ENCODE assay signal across 19 cellular contexts in the genomic region with DNA sequence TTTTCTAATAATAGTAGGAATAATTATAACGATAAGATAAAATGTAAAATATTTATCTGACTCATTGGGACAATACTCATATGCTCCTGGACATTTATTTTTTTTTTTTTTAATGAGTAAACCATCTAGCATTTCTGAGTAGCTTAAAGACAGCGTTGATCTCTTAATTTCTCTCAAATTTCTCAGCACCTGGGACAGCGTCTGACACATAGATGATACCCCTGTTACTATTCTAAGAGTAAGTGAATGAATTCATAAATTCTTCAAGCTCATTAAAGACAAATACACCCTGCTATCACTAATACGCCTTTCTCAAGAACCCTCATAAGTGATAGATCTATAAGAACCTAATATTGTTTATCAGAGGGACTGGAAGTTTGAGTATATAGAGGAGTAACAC. TPM values are rescaled to one million over a fixed set of nuclear protein-coding genes. Genes with fewer than 3 reads are reported as not detected.
"Had no signal": no experiment of that assay in that cellular context is flagged by ENCODE, and none has a peak within 500 bp of the region (broad histone marks: within the 10 kb centered on the region; RNA-seq: fewer than 3 reads in every experiment).

No MANE protein-coding gene starts in this region.

- H3K27ac Mint-ChIP-seq: T-helper 2 cell treated with Interferon-gamma antibody and Interleukin-4, amounts not matched to agents 5 μg/mL and 100 μg/mL, for 36 hours had no signal

- H3K27ac ChIP-seq: dorsolateral prefrontal cortex, psoas muscle, sigmoid colon, stomach, testis, upper lobe of left lung had no signal

- ATAC-seq: activated CD4-positive, CD25-positive, alpha-beta regulatory T cell treated with anti-CD3 and anti-CD28 coated beads, Interleukin-2, amount 50 U/mL, for 24 hours; esophagus mucosa; psoas muscle had no signal

- H3K4me3 ChIP-seq: dorsolateral prefrontal cortex, psoas muscle, sigmoid colon, stomach, testis, upper lobe of left lung had no signal

- H3K9me3 Mint-ChIP-seq: T-helper 2 cell treated with Interferon-gamma antibody and Interleukin-4, amounts not matched to agents 5 μg/mL and 100 μg/mL, for 36 hours had no signal

- H3K27me3 ChIP-seq: dorsolateral prefrontal cortex, sigmoid colon, stomach, testis, upper lobe of left lung had no signal

- H3K4me1 ChIP-seq: psoas muscle, sigmoid colon, stomach, testis, upper lobe of left lung had no signal

- H3K9me3 ChIP-seq: psoas muscle, sigmoid colon, stomach, testis, upper lobe of left lung had no signal

- H3K4me3 Mint-ChIP-seq: T-helper 2 cell treated with Interferon-gamma antibody and Interleukin-4, amounts not matched to agents 5 μg/mL and 100 μg/mL, for 36 hours had no signal

- H3K36me3 ChIP-seq: sigmoid colon, stomach, upper lobe of left lung had no signal

- DNase-seq: activated naive CD4-positive, alpha-beta T cell treated with Interleukin-2 at 50 U/mL for 16 hours; aorta; dorsolateral prefrontal cortex; hippocampal formation; kidney; psoas muscle; sigmoid colon; stimulated activated CD4-positive, alpha-beta T cell treated with anti-CD3 and anti-CD28 coated beads, Interleukin-12 subunit alpha, Interleukin-12 subunit beta, amount 100 ng/mL, for 4 hours; stimulated activated CD4-positive, alpha-beta T cell treated with anti-CD3 and anti-CD28 coated beads, Interleukin-2, amount 100 ng/mL, for 24 hours; stomach; testis; upper lobe of left lung had no signal

- FAIRE-seq: kidney had no signal

RNA-seq across cellular contexts. Expression of a gene that starts 12.0 kb away (rescaled TPM):
- total RNA-seq: activated CD8-positive, alpha-beta memory T cell treated with anti-CD3 and anti-CD28 coated beads for 36 hours; glomerular endothelial cell; osteocyte had no signal
- polyA plus RNA-seq: neural cell, stomach had no signal
